9 cellular contexts compared by ENCODE assay signal in genomic region chr9:121684381-121685145, GRCh38. TPM values are rescaled to one million over a fixed set of nuclear protein-coding genes. Genes with fewer than 3 reads are reported as not detected.
DNase-seq lines count a peak whose midpoint lies in the region; ATAC-seq and TF ChIP-seq lines count a peak whose summit lies in the region.
"Had no signal": no experiment of that assay in that cellular context is flagged by ENCODE, and none has a peak within 500 bp of the region (broad histone marks: within the 10 kb centered on the region; RNA-seq: fewer than 3 reads in every experiment).

No MANE protein-coding gene starts in this region.

- no peaks in the 10 kb centered on the region for H3K9me3 ChIP-seq in vagina

- H3K27me3 Mint-ChIP-seq in activated naive CD8-positive, alpha-beta T cell treated with anti-CD3 and anti-CD28 coated beads for 36 hours: peaks cover 12% of the 10 kb centered on the region
- peaks cover 76% of the 10 kb centered on the region for H3K27me3 Mint-ChIP-seq in stimulated activated memory B cell treated with anti-CD40 and anti-IgM and Interleukin-4, amounts not matched to agents 10 μg/mL and 1 μg/mL and 100 μg/mL, for 72 hours

- POLR2A ChIA-PET in BJ (lab: Charles Lee): no interaction called here

- H3K4me3 Mint-ChIP-seq in activated naive CD8-positive, alpha-beta T cell treated with anti-CD3 and anti-CD28 coated beads for 36 hours: no peak overlapping the region
- no peak overlapping the region for H3K4me3 Mint-ChIP-seq in stimulated activated memory B cell treated with anti-CD40 and anti-IgM and Interleukin-4, amounts not matched to agents 10 μg/mL and 1 μg/mL and 100 μg/mL, for 72 hours
- H3K4me3 Mint-ChIP-seq: stimulated activated naive CD8-positive, alpha-beta T cell treated with anti-CD3 and anti-CD28 coated beads, Interleukin-15, amount 100 ng/mL, for 72 hours had no signal

- intact Hi-C loops in vagina (cut with DNase I): loop anchor here (2.0 to 5.0 kb wide), 2 partner anchors 32 to 140 kb away; partner anchors contain the start of gene DAB2IP

- H3K4me1 ChIP-seq in vagina: no peaks in the 10 kb centered on the region

- H3K27ac ChIP-seq in vagina: no peak overlapping the region

- CTCF ChIA-PET in BJ (lab: Yijun Ruan, JAX): interaction anchor here (0.6 to 7.6 kb wide), 32 partner anchors 8 to 441 kb away, joined by 3 to 69 read pairs (median 4); no protein-coding TSS in a partner anchor

- H3K4me3 ChIP-seq in BJ (ENCODE audit: low read depth, low read length) (no peak overlapping the region), vagina (no peak overlapping the region)

- H3K36me3 ChIP-seq in BJ (ENCODE audit: control insufficient read depth, insufficient read depth, low read length) (no peaks in the 10 kb centered on the region; the same call in 1 of the 2 replicates), vagina (peaks cover 0 to 8% of the 10 kb centered on the region in 2 donors)

- H3K27ac Mint-ChIP-seq in activated naive CD8-positive, alpha-beta T cell treated with anti-CD3 and anti-CD28 coated beads for 36 hours: no peak overlapping the region
- H3K27ac Mint-ChIP-seq in stimulated activated memory B cell treated with anti-CD40 and anti-IgM and Interleukin-4, amounts not matched to agents 10 μg/mL and 1 μg/mL and 100 μg/mL, for 72 hours: no peak overlapping the region

- TF ChIP-seq CTCF in BJ (IDR thresholded peaks at IDR 0.05; ENCODE audit: insufficient read depth, low read depth, low read length): peak; percentile 70
- TF ChIP-seq CTCF in GM13977 (IDR thresholded peaks at IDR 0.05; ENCODE audit: extremely low read depth, insufficient read depth, missing control alignments): peak; percentile 76
- TF ChIP-seq CTCF in vagina (IDR thresholded peaks at IDR 0.05): peak in 2 of 3 experiments; percentile 35 to 47

- H3K9me3 Mint-ChIP-seq in activated naive CD8-positive, alpha-beta T cell treated with anti-CD3 and anti-CD28 coated beads for 36 hours: no peaks in the 10 kb centered on the region
- no peaks in the 10 kb centered on the region for H3K9me3 Mint-ChIP-seq in stimulated activated memory B cell treated with anti-CD40 and anti-IgM and Interleukin-4, amounts not matched to agents 10 μg/mL and 1 μg/mL and 100 μg/mL, for 72 hours
- H3K9me3 Mint-ChIP-seq: stimulated activated naive CD8-positive, alpha-beta T cell treated with anti-CD3 and anti-CD28 coated beads, Interleukin-15, amount 100 ng/mL, for 72 hours had no signal

- in situ Hi-C loops in GM13977 (cut with MboI; ENCODE audit: low pct_unique_long_range_greater_than_20kb, low sequenced_read_pairs, unreplicated experiment): loop anchor here (25.0 kb wide), 1 partner anchor 303 kb away; no protein-coding TSS in a partner anchor

- ATAC-seq in GM21381 (IDR thresholded peaks at IDR 0.05; ENCODE audit: unreplicated experiment): no peak
- no peak for ATAC-seq in GM18867 (IDR thresholded peaks at IDR 0.05; ENCODE audit: unreplicated experiment)
- no peak for ATAC-seq in stimulated activated memory B cell treated with anti-CD40 and anti-IgM and Interleukin-4, amounts not matched to agents 10 μg/mL and 1 μg/mL and 100 μg/mL, for 72 hours
- ATAC-seq: stimulated activated naive CD8-positive, alpha-beta T cell treated with anti-CD3 and anti-CD28 coated beads, Interleukin-15, amount 100 ng/mL, for 72 hours had no signal

- H3K36me3 Mint-ChIP-seq in activated naive CD8-positive, alpha-beta T cell treated with anti-CD3 and anti-CD28 coated beads for 36 hours: no peaks in the 10 kb centered on the region
- H3K36me3 Mint-ChIP-seq in stimulated activated memory B cell treated with anti-CD40 and anti-IgM and Interleukin-4, amounts not matched to agents 10 μg/mL and 1 μg/mL and 100 μg/mL, for 72 hours: no peaks in the 10 kb centered on the region

- H3K4me1 Mint-ChIP-seq in activated naive CD8-positive, alpha-beta T cell treated with anti-CD3 and anti-CD28 coated beads for 36 hours: no peaks in the 10 kb centered on the region
- peaks cover 8% of the 10 kb centered on the region for H3K4me1 Mint-ChIP-seq in stimulated activated memory B cell treated with anti-CD40 and anti-IgM and Interleukin-4, amounts not matched to agents 10 μg/mL and 1 μg/mL and 100 μg/mL, for 72 hours
- H3K4me1 Mint-ChIP-seq: stimulated activated naive CD8-positive, alpha-beta T cell treated with anti-CD3 and anti-CD28 coated beads, Interleukin-15, amount 100 ng/mL, for 72 hours had no signal

- H3K27me3 ChIP-seq in BJ (ENCODE audit: control insufficient read depth, insufficient read depth, low read length) (no peaks in the 10 kb centered on the region), vagina (no peaks in the 10 kb centered on the region)

- no peak for DNase-seq in BJ (ENCODE audit: low read depth)
- DNase-seq in GM13977 (ENCODE audit: low spot score): peak; percentile 64
- peak; percentile 33 for DNase-seq in activated naive CD8-positive, alpha-beta T cell treated with anti-CD3 and anti-CD28 coated beads for 36 hours
- peak; percentile 84 for DNase-seq in iPS-NIHi7 (ENCODE audit: extremely low spot score)
- DNase-seq in vagina (ENCODE audit: extremely low spot score in 2 of 2): no peak

- no peak for TF ChIP-seq POLR2A in vagina (IDR thresholded peaks at IDR 0.05)

RNA-seq across cellular contexts. Expression of gene DAB2IP, which starts 33.1 kb away (rescaled TPM):
- polyA plus RNA-seq in BJ (2011; rRNA removed): 18.1 and 38.1 TPM in 2 replicates
- polyA minus RNA-seq in BJ (2011; rRNA and poly(A)+ RNA removed): 41.3 and 44.4 TPM in 2 replicates
- total RNA-seq in activated naive CD8-positive, alpha-beta T cell treated with anti-CD3 and anti-CD28 coated beads for 36 hours: under 1 TPM; 0.18 to 0.33 TPM
- 38.8 TPM for total RNA-seq in vagina

Comparison
In these comparisons a context has a peak if more than half of its experiments do, and no peak if none do; other contexts are left out.
1. DNase-seq: peak in GM13977 (single experiment), activated naive CD8-positive, alpha-beta T cell treated with anti-CD3 and anti-CD28 coated beads for 36 hours (single experiment) and iPS-NIHi7 (single experiment); none in BJ (single experiment) and vagina (0 of 2).
2. RNA of gene DAB2IP, which starts 33.1 kb away (total RNA-seq): 38.8 TPM in vagina (single experiment); 0.18 to 0.33 TPM in activated naive CD8-positive, alpha-beta T cell treated with anti-CD3 and anti-CD28 coated beads for 36 hours; every median in the first group is over 10 times any median in the second.
3. Peak in every context shown above with its lines, with median percentiles within 50 percentile points of each other: CTCF ChIP-seq.